24 cellular contexts compared by ENCODE assay signal in the genomic region with DNA sequence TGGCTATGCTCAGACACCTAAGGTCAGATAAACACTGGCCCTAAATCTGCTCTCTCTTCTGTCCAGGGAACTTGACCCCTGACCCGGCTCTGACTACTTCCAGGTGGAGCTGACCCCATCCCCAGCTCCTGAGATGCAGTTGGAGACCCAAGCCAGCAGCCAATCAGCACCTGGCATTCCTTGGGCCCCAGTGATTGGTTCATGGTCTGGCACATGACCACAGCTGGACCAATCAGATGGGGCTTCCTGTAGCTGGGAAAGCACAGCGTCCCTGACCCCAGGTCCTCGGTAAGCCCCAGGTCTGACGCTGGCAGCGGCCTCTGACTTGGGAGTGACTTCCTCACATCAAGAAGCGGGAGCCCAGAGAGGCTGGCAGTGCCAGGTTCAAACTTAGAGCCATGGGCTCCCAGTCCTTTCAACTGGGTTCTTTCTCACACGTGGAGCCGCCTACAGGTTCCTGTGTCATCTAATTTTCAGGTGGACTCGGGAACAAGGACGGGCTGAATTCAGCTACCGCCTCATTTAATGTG.
"Had no signal": no experiment of that assay in that cellular context is flagged by ENCODE, and none has a peak within 500 bp of the region (broad histone marks: within the 10 kb centered on the region; RNA-seq: fewer than 3 reads in every experiment).

No MANE protein-coding gene starts in this region.

- H3K9me3 ChIP-seq: esophagus squamous epithelium, gastrocnemius medialis, lower lobe of right lung had no signal

- FAIRE-seq: colon, endothelial cell of umbilical vein, islet of Langerhans, keratinocyte had no signal

- H3K4me1 ChIP-seq: esophagus squamous epithelium, gastrocnemius medialis, heart right ventricle, left lung, lower lobe of right lung had no signal

- ATAC-seq: gastrocnemius medialis, heart right ventricle, left cardiac atrium, left lung, left ventricle myocardium superior, lower lobe of right lung, mucosa of descending colon had no signal

- H3K36me3 ChIP-seq: esophagus squamous epithelium, gastrocnemius medialis, heart right ventricle, left lung, lower lobe of right lung had no signal

- H3K27me3 ChIP-seq: dorsolateral prefrontal cortex, esophagus squamous epithelium, gastrocnemius medialis, heart right ventricle, left lung had no signal

- DNase-seq: dermis blood vessel endothelial cell; dorsolateral prefrontal cortex; effector CD4-positive, alpha-beta T cell; effector memory CD4-positive, alpha-beta T cell; esophagus squamous epithelium; foreskin fibroblast; foreskin melanocyte; gastrocnemius medialis; glutamatergic neuron; head of caudate nucleus; heart right ventricle; hippocampal formation; left cardiac atrium; left lung; left ventricle myocardium superior; lower lobe of right lung; mesenchymal stem cell; mucosa of descending colon; naive B cell had no signal

- H3K27ac ChIP-seq: coronary artery, dorsolateral prefrontal cortex, esophagus squamous epithelium, gastrocnemius medialis, heart right ventricle, left lung, lower lobe of right lung had no signal

- H3K4me3 ChIP-seq: coronary artery, dorsolateral prefrontal cortex, esophagus squamous epithelium, gastrocnemius medialis, heart right ventricle, left lung, lower lobe of right lung, mucosa of descending colon had no signal
